Comparison of ENCODE assay signal across 11 cellular contexts in the genomic region with DNA sequence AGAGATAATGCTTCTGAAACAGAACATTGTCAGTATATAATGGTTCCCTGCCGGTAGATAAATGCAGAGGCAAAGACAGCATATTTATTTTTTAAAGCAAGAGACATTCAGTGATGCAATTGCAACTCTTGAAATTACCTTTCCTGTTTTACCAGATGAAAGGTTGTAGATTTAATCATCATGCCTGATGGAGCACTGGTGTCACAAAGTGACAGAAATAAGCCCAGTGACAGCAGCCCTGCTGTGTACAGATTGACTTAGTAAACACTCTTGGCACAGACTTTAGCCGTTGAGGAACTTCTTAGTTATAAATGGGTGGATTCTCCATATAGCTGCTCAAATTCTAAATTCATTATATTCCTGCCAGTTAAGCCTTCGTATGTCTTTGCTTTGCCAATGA.
DNase-seq lines count a peak whose midpoint lies in the region; ATAC-seq and TF ChIP-seq lines count a peak whose summit lies in the region.
"Had no signal": no experiment of that assay in that cellular context is flagged by ENCODE, and none has a peak within 500 bp of the region (broad histone marks: within the 10 kb centered on the region; RNA-seq: fewer than 3 reads in every experiment).

No MANE protein-coding gene starts in this region.

- H3K27ac Mint-ChIP-seq in activated naive CD8-positive, alpha-beta T cell, result peak overlapping the region; percentile 76
- no peak overlapping the region for H3K27ac Mint-ChIP-seq in activated naive CD8-positive, alpha-beta T cell treated with anti-CD3 and anti-CD28 coated beads for 36 hours
- peak overlapping the region; percentile 23 for H3K27ac Mint-ChIP-seq in type B pancreatic cell

- no peak overlapping the region for H3K9ac ChIP-seq in colonic mucosa (ENCODE audit: low read depth in 2 of 2, low read length in 2 of 2)

- peaks cover 49% of the 10 kb centered on the region for H3K4me1 Mint-ChIP-seq in activated naive CD8-positive, alpha-beta T cell (ENCODE audit: low read depth)
- H3K4me1 Mint-ChIP-seq in activated naive CD8-positive, alpha-beta T cell treated with anti-CD3 and anti-CD28 coated beads for 36 hours, result peaks cover 53% of the 10 kb centered on the region
- H3K4me1 Mint-ChIP-seq in type B pancreatic cell (ENCODE audit: unreplicated experiment), result peaks cover 16% of the 10 kb centered on the region

- peak overlapping the region; percentile 62 for H3K4me3 Mint-ChIP-seq in activated naive CD8-positive, alpha-beta T cell
- no peak overlapping the region for H3K4me3 Mint-ChIP-seq in activated naive CD8-positive, alpha-beta T cell treated with anti-CD3 and anti-CD28 coated beads for 36 hours
- peak overlapping the region; percentile 24 for H3K4me3 Mint-ChIP-seq in type B pancreatic cell

- H3K4me1 ChIP-seq in colonic mucosa (no peaks in the 10 kb centered on the region), foreskin keratinocyte (no peaks in the 10 kb centered on the region)

- H3K9me3 ChIP-seq in colonic mucosa, result no peaks in the 10 kb centered on the region

- no peaks in the 10 kb centered on the region for H3K9me3 Mint-ChIP-seq in activated naive CD8-positive, alpha-beta T cell (ENCODE audit: low read depth)
- no peaks in the 10 kb centered on the region for H3K9me3 Mint-ChIP-seq in activated naive CD8-positive, alpha-beta T cell treated with anti-CD3 and anti-CD28 coated beads for 36 hours
- H3K9me3 Mint-ChIP-seq in type B pancreatic cell, result no peaks in the 10 kb centered on the region
- H3K9me3 Mint-ChIP-seq: stimulated activated naive CD8-positive, alpha-beta T cell treated with anti-CD3 and anti-CD28 coated beads, Interleukin-15, Interleukin-2, amounts not matched to agents 100 ng/mL and 50 ng/mL, for 24 hours had no signal

- peak overlapping the region; percentile 58 for H3K27ac ChIP-seq in colonic mucosa
- H3K27ac ChIP-seq in foreskin keratinocyte, result no peak overlapping the region

- no peak for ATAC-seq in foreskin keratinocyte

- no peaks in the 10 kb centered on the region for H3K27me3 ChIP-seq in colonic mucosa
- no peaks in the 10 kb centered on the region for H3K27me3 ChIP-seq in foreskin keratinocyte

- H3K36me3 Mint-ChIP-seq in activated naive CD8-positive, alpha-beta T cell, result no peaks in the 10 kb centered on the region
- H3K36me3 Mint-ChIP-seq in activated naive CD8-positive, alpha-beta T cell treated with anti-CD3 and anti-CD28 coated beads for 36 hours, result no peaks in the 10 kb centered on the region
- H3K36me3 Mint-ChIP-seq in type B pancreatic cell, result no peaks in the 10 kb centered on the region

- TF ChIP-seq CTCF in colonic mucosa (IDR thresholded peaks at IDR 0.05) (no peak), type B pancreatic cell (conservative IDR thresholded peaks at IDR 0.05) (no peak), foreskin keratinocyte (conservative IDR thresholded peaks at IDR 0.05) (no peak)

- intact Hi-C loops in colonic mucosa (cut with DNase I), result no loop called here

- H3K4me3 ChIP-seq in colonic mucosa, result no peak overlapping the region

- DNase-seq in activated naive CD8-positive, alpha-beta T cell treated with anti-CD3 and anti-CD28 coated beads for 36 hours, result no peak
- DNase-seq in NCI-H2081 treated with DMSO at 0.1 percent for 48 hours (lab: John Stamatoyannopoulos, UW) (peak; percentile 81), colonic mucosa (no peak), type B pancreatic cell (ENCODE audit: extremely low spot score, unreplicated experiment) (no peak), foreskin keratinocyte (no peak), KG1 (lab: John Stamatoyannopoulos, UW) (no peak), NAMALWA (ENCODE audit: low spot score) (no peak)
- DNase-seq: C1 segment of cervical spinal cord, kidney had no signal

- H3K36me3 ChIP-seq in colonic mucosa, result no peaks in the 10 kb centered on the region

- H3K27me3 Mint-ChIP-seq in activated naive CD8-positive, alpha-beta T cell, result no peaks in the 10 kb centered on the region
- H3K27me3 Mint-ChIP-seq in activated naive CD8-positive, alpha-beta T cell treated with anti-CD3 and anti-CD28 coated beads for 36 hours, result no peaks in the 10 kb centered on the region
- no peaks in the 10 kb centered on the region for H3K27me3 Mint-ChIP-seq in type B pancreatic cell
